ENCODE assay signal across 17 cellular contexts in the genomic region with DNA sequence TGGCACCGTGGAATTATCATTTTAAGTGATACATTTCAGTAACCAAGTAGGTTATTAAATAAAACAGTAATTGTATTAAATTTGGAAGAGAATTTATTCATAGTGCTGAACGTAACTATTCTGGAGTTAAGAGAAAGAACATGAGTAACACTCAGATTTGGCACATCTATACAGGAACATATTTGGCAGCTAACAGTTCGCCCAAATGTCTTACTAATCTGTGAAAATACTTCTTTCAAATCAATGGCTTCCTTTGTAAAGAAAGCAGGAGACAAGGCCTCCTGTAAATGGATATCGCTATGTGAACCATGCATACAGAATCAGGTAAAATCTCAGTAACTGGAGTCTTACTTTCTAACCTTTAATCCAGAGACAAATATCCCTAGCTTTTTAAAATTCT.
DNase-seq lines count a peak whose midpoint lies in the region; TF ChIP-seq lines count a peak whose summit lies in the region.
"Had no signal": no experiment of that assay in that cellular context is flagged by ENCODE, and none has a peak within 500 bp of the region (broad histone marks: within the 10 kb centered on the region; RNA-seq: fewer than 3 reads in every experiment).

No MANE protein-coding gene starts in this region.

- no peak overlapping the region for H2AFZ ChIP-seq in mammary epithelial cell (ENCODE audit: low read depth, low read length)
- no peak overlapping the region for H2AFZ ChIP-seq in mesenchymal stem cell (ENCODE audit: low read depth, low read length)
- H2AFZ ChIP-seq: PC-9 had no signal

- no peaks in the 10 kb centered on the region for H3K36me3 ChIP-seq in mammary epithelial cell (ENCODE audit: insufficient read depth, low read length)
- no peaks in the 10 kb centered on the region for H3K36me3 ChIP-seq in breast epithelium
- peaks cover 31 to 40% of the 10 kb centered on the region in 2 experiments for H3K36me3 ChIP-seq in mesenchymal stem cell (ENCODE audit: control insufficient read depth in 1 of 2, insufficient read depth in 2 of 2, low read depth in 1 of 2, low read length in 2 of 2)
- H3K36me3 ChIP-seq in ascending aorta = peaks cover 6 to 9% of the 10 kb centered on the region in 2 donors

- no peaks in the 10 kb centered on the region for H4K20me1 ChIP-seq in mammary epithelial cell (ENCODE audit: insufficient read depth, low read length)

- no peak for TF ChIP-seq CTCF in mammary epithelial cell (conservative IDR thresholded peaks at IDR 0.05 in 1 of 2, IDR thresholded peaks at IDR 0.05 in 1 of 2; ENCODE audit: extremely low read depth in 1 of 2, insufficient read depth in 1 of 2, low read depth in 1 of 2, low read length in 2 of 2)
- TF ChIP-seq CTCF in breast epithelium (IDR thresholded peaks at IDR 0.05) = no peak
- no peak for TF ChIP-seq CTCF in ascending aorta (IDR thresholded peaks at IDR 0.05)

- BruUV-seq in mammary epithelial cell (replicated peaks; lab: Mats Ljungman, UMichigan) = no TSS peak

- dilution Hi-C loops in mammary epithelial cell (cut with HindIII; ENCODE audit: low sequenced_read_pairs) = no loop called here

- H3K79me2 ChIP-seq in mammary epithelial cell (ENCODE audit: insufficient read depth, low read length) = peaks cover 92% of the 10 kb centered on the region

- CTCF ChIA-PET in mammary epithelial cell (lab: Charles Lee; ENCODE audit: low non-redundant PET) = no interaction called here

- no peak overlapping the region for H2BK120ac ChIP-seq in mesenchymal stem cell (ENCODE audit: low read depth, low read length)

- H3K79me1 ChIP-seq in mesenchymal stem cell (replicated peaks; ENCODE audit: low read length, poor library complexity, severe bottlenecking) = peaks cover 37% of the 10 kb centered on the region

- H3K4me1 ChIP-seq in mammary epithelial cell (ENCODE audit: insufficient read depth, low read length) (no peaks in the 10 kb centered on the region), breast epithelium (no peaks in the 10 kb centered on the region), mesenchymal stem cell (ENCODE audit: control insufficient read depth, insufficient read depth, low read depth, low read length) (peaks cover 4% of the 10 kb centered on the region), ascending aorta (peaks cover 0 to 6% of the 10 kb centered on the region in 2 donors)

- peak; percentile 9 for DNase-seq in mammary epithelial cell
- no peak for DNase-seq in breast epithelium (ENCODE audit: low spot score in 2 of 2)
- DNase-seq in fibroblast of gingiva (ENCODE audit: low read depth) = peak; percentile 35
- no peak for DNase-seq in mesenchymal stem cell
- DNase-seq in glomerular visceral epithelial cell (ENCODE audit: extremely low spot score) = no peak
- DNase-seq in ascending aorta (ENCODE audit: low spot score in 2 of 2) = no peak
- no peak for DNase-seq in stimulated activated CD4-positive, alpha-beta T cell treated with anti-CD3 and anti-CD28 coated beads, Interleukin-12 subunit alpha, Interleukin-12 subunit beta, amount 100 ng/mL, for 4 hours
- no peak for DNase-seq in SIG-M5 (lab: John Stamatoyannopoulos, UW)
- DNase-seq: Calu3; CD4-positive, alpha-beta memory T cell; DMS79; NCI-H1930; NCI-H2171; NCI-H446; PC-9 had no signal

- no peak overlapping the region for H3K23ac ChIP-seq in mesenchymal stem cell (ENCODE audit: low read length in 2 of 2)

- H2BK15ac ChIP-seq in mesenchymal stem cell (ENCODE audit: low read depth, poor library complexity, severe bottlenecking) = no peak overlapping the region

- in situ Hi-C loops in mammary epithelial cell (cut with MboI; ENCODE audit: low sequenced_read_pairs in 2 of 2) = no loop called here

- no peak overlapping the region for H3K4me3 ChIP-seq in mammary epithelial cell (replicated peaks in 1 of 3; ENCODE audit: insufficient read depth in 1 of 3, low read depth in 2 of 3, low read length in 3 of 3)
- H3K4me3 ChIP-seq in breast epithelium = no peak overlapping the region
- H3K4me3 ChIP-seq in mesenchymal stem cell (ENCODE audit: insufficient read depth in 1 of 2, low read depth in 1 of 2, low read length in 2 of 2) = no peak overlapping the region
- H3K4me3 ChIP-seq in ascending aorta = no peak overlapping the region
- H3K4me3 ChIP-seq: HAP-1, PC-9 had no signal

- no peaks in the 10 kb centered on the region for H3K27me3 ChIP-seq in mammary epithelial cell (ENCODE audit: insufficient read depth, low read length)
- no peaks in the 10 kb centered on the region for H3K27me3 ChIP-seq in breast epithelium
- H3K27me3 ChIP-seq in mesenchymal stem cell (ENCODE audit: control insufficient read depth in 1 of 2, insufficient read depth in 1 of 2, low read length in 2 of 2) = no peaks in the 10 kb centered on the region
- no peaks in the 10 kb centered on the region for H3K27me3 ChIP-seq in ascending aorta

- H3K9ac ChIP-seq in mammary epithelial cell (ENCODE audit: insufficient read depth, low read length) = no peak overlapping the region
- peak overlapping the region; percentile 36 for H3K9ac ChIP-seq in mesenchymal stem cell (ENCODE audit: low read length)

- H2AK5ac ChIP-seq in mesenchymal stem cell (ENCODE audit: low read length, severe bottlenecking) = no peak overlapping the region

- no peak for TF ChIP-seq POLR2A in breast epithelium (IDR thresholded peaks at IDR 0.05)

- H3K4ac ChIP-seq in mesenchymal stem cell (ENCODE audit: low read depth in 1 of 2, low read length in 2 of 2) = no peak overlapping the region

- H4K8ac ChIP-seq in mesenchymal stem cell (ENCODE audit: low read length) = no peak overlapping the region

- H3K9me3 ChIP-seq in mammary epithelial cell (replicated peaks; ENCODE audit: insufficient read depth, low read length) = no peaks in the 10 kb centered on the region
- no peaks in the 10 kb centered on the region for H3K9me3 ChIP-seq in breast epithelium
- H3K9me3 ChIP-seq in mesenchymal stem cell (ENCODE audit: control insufficient read depth, low read length) = no peaks in the 10 kb centered on the region
- no peaks in the 10 kb centered on the region for H3K9me3 ChIP-seq in ascending aorta
- H3K9me3 ChIP-seq: HAP-1 had no signal

- H4K91ac ChIP-seq in mesenchymal stem cell (ENCODE audit: low read length) = no peak overlapping the region

- H3K4me2 ChIP-seq in mammary epithelial cell (ENCODE audit: insufficient read depth, low read depth, low read length) (no peak overlapping the region), mesenchymal stem cell (ENCODE audit: low read length, poor library complexity, severe bottlenecking) (no peak overlapping the region)
- H3K4me2 ChIP-seq: PC-9 had no signal

- no peak overlapping the region for H2BK5ac ChIP-seq in mesenchymal stem cell (ENCODE audit: low read depth, low read length, poor library complexity, severe bottlenecking)

- H3K18ac ChIP-seq in mesenchymal stem cell (ENCODE audit: low read depth in 1 of 2, low read length in 2 of 2) = no peak overlapping the region

- no peak overlapping the region for H2BK12ac ChIP-seq in mesenchymal stem cell (ENCODE audit: low read length in 2 of 2)

- 43% methylated on average over 4 of the region's 4 CpGs for WGBS in mammary epithelial cell (ENCODE audit: low coverage, missing lambda C conversion rate)
- 98% methylated on average over 3 of the region's 4 CpGs for WGBS in mesenchymal stem cell

- H3K27ac ChIP-seq in mammary epithelial cell (ENCODE audit: insufficient read depth, low read depth, low read length) (no peak overlapping the region), breast epithelium (no peak overlapping the region), mesenchymal stem cell (ENCODE audit: low read length, poor library complexity, severe bottlenecking) (no peak overlapping the region), ascending aorta (no peak overlapping the region)
- H3K27ac ChIP-seq: 22Rv1, PC-9 had no signal

- intact Hi-C loops in mammary epithelial cell (cut with micrococcal nuclease) = no loop called here
- intact Hi-C loops in breast epithelium (cut with DNase I; ENCODE audit: low total_unique reads) = no loop called here
- intact Hi-C loops in ascending aorta (cut with DNase I) = no loop called here

- no peak overlapping the region for H3K14ac ChIP-seq in mesenchymal stem cell (ENCODE audit: low read length in 2 of 2)

Comparison
In these comparisons a context has a peak if more than half of its experiments do, and no peak if none do; other contexts are left out.
1. DNase-seq: peak in mammary epithelial cell (single experiment) and fibroblast of gingiva (single experiment); none in breast epithelium (0 of 2), mesenchymal stem cell (single experiment), glomerular visceral epithelial cell (single experiment), ascending aorta (0 of 2), stimulated activated CD4-positive, alpha-beta T cell treated with anti-CD3 and anti-CD28 coated beads, Interleukin-12 subunit alpha, Interleukin-12 subunit beta, amount 100 ng/mL, for 4 hours (single experiment) and SIG-M5 (single experiment).